Comparison of ENCODE assay signal across 10 cellular contexts in the genomic region with DNA sequence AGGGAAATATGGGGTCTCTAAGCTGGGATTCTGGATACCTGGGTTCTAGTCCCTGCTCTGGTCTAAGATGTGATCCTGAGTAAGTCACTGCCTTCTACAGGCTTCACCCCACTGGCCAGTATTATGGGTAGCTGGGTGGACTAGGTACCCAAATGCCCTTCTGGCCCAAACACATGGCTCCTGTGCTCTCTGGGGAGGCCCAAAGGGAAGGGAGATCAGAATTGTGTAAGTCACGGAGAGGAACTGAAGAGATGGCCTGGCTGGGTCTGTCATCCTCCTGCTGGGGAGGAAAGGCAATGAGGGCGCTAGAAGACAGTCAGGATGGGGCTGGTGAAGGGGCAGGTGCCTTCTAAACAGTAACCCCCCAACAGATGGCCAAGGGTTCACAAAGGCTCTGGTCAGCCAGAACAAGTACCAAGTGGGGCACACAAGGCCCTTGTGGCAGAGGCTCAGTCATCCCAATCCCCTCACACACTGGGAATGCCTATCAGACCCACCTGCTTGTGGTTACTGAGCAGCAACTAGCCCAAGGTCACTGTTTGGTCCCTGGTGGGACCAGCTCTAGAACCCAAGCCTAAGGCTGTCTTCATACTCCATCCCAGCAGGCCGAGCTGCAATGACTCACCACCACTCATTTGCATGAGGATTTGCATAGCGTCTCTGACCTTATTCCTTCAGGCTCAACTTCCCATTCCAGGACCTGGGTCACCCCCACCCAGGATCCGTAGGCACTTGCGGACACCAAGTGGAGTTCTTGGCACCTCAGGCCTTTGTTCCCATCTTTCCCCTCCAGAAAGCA. TPM values are rescaled to one million over a fixed set of nuclear protein-coding genes. Genes with fewer than 3 reads are reported as not detected.
DNase-seq lines count a peak whose midpoint lies in the region; ATAC-seq and TF ChIP-seq lines count a peak whose summit lies in the region.
"Had no signal": no experiment of that assay in that cellular context is flagged by ENCODE, and none has a peak within 500 bp of the region (broad histone marks: within the 10 kb centered on the region; RNA-seq: fewer than 3 reads in every experiment).

No MANE protein-coding gene starts in this region.

- no peak overlapping the region for H3K27ac ChIP-seq in iPS-20b (ENCODE audit: low read length)
- H3K27ac ChIP-seq in suprapubic skin: peak overlapping the region; percentile 64

- peak overlapping the region; percentile 26 for H3K4me3 Mint-ChIP-seq in activated CD4-positive, alpha-beta T cell treated with anti-CD3 and anti-CD28 coated beads, Interleukin-2, amount 10 ng/mL, durations not matched to agents 24 days and 14 days

- WGBS in suprapubic skin: 76% methylated on average over 6 of the region's 6 CpGs

- no peaks in the 10 kb centered on the region for H3K9me3 Mint-ChIP-seq in activated CD4-positive, alpha-beta T cell treated with anti-CD3 and anti-CD28 coated beads, Interleukin-2, amount 10 ng/mL, durations not matched to agents 24 days and 14 days

- peaks cover 26% of the 10 kb centered on the region for H3K4me1 ChIP-seq in iPS-20b (ENCODE audit: insufficient read depth, low read length)
- H3K4me1 ChIP-seq in suprapubic skin: peaks cover 89% of the 10 kb centered on the region

- TF ChIP-seq CTCF in suprapubic skin (IDR thresholded peaks at IDR 0.05): no peak

- H3K27me3 Mint-ChIP-seq in activated CD4-positive, alpha-beta T cell treated with anti-CD3 and anti-CD28 coated beads, Interleukin-2, amount 10 ng/mL, durations not matched to agents 24 days and 14 days: no peaks in the 10 kb centered on the region

- no peak for ATAC-seq in HG02642 (IDR thresholded peaks at IDR 0.05; ENCODE audit: poor library complexity, unreplicated experiment)

- no peak for TF ChIP-seq POLR2A in suprapubic skin (IDR thresholded peaks at IDR 0.05)

- no peak for DNase-seq in activated CD4-positive, alpha-beta T cell treated with anti-CD3 and anti-CD28 coated beads, Interleukin-2, amount 10 ng/mL, durations not matched to agents 24 days and 14 days
- DNase-seq in activated CD4-positive, alpha-beta T cell treated with anti-CD3 and anti-CD28 coated beads for 1 hour: no peak
- DNase-seq in SKM-1 (lab: John Stamatoyannopoulos, UW; ENCODE audit: unreplicated experiment) (peak; percentile 85), suprapubic skin (ENCODE audit: low spot score in 2 of 2) (no peak), NCI-H2171 (lab: John Stamatoyannopoulos, UW) (no peak)
- DNase-seq in stimulated activated CD4-positive, alpha-beta T cell treated with anti-CD3 and anti-CD28 coated beads, Interleukin-15, amount 100 ng/mL, for 24 hours: no peak
- DNase-seq: activated CD4-positive, CD25-positive, alpha-beta regulatory T cell treated with anti-CD3 and anti-CD28 coated beads, Interleukin-2, amount 50 U/mL, for 72 hours; BE2C had no signal

- H3K36me3 Mint-ChIP-seq in activated CD4-positive, alpha-beta T cell treated with anti-CD3 and anti-CD28 coated beads, Interleukin-2, amount 10 ng/mL, durations not matched to agents 24 days and 14 days (ENCODE audit: low read depth): peaks cover 37% of the 10 kb centered on the region

- no peaks in the 10 kb centered on the region for H3K27me3 ChIP-seq in iPS-20b (ENCODE audit: insufficient read depth, low read length)
- H3K27me3 ChIP-seq in suprapubic skin: no peaks in the 10 kb centered on the region
- H3K27me3 ChIP-seq: BE2C had no signal

- peak overlapping the region; percentile 43; the same call in 1 of the 2 replicates for H3K9ac ChIP-seq in iPS-20b (ENCODE audit: low read depth, low read length)

- H3K27ac Mint-ChIP-seq in activated CD4-positive, alpha-beta T cell treated with anti-CD3 and anti-CD28 coated beads, Interleukin-2, amount 10 ng/mL, durations not matched to agents 24 days and 14 days: peak overlapping the region; percentile 83

- H3K9me3 ChIP-seq in iPS-20b (ENCODE audit: insufficient read depth, low read depth, low read length) (no peaks in the 10 kb centered on the region), suprapubic skin (no peaks in the 10 kb centered on the region)
- H3K9me3 ChIP-seq: BE2C had no signal

- H3K36me3 ChIP-seq in iPS-20b (ENCODE audit: insufficient read depth, low read depth, low read length) (no peaks in the 10 kb centered on the region), suprapubic skin (peaks cover 6% of the 10 kb centered on the region)

- no peak overlapping the region for H3K4me3 ChIP-seq in iPS-20b (ENCODE audit: low read length)
- H3K4me3 ChIP-seq in suprapubic skin: peak overlapping the region; percentile 28

- intact Hi-C loops in activated CD4-positive, alpha-beta T cell treated with anti-CD3 and anti-CD28 coated beads, Interleukin-2, amount 10 ng/mL, durations not matched to agents 24 days and 14 days (cut with micrococcal nuclease): no loop called here

- no peak for TF ChIP-seq EP300 in suprapubic skin (IDR thresholded peaks at IDR 0.05)

- peaks cover 83% of the 10 kb centered on the region for H3K4me1 Mint-ChIP-seq in activated CD4-positive, alpha-beta T cell treated with anti-CD3 and anti-CD28 coated beads, Interleukin-2, amount 10 ng/mL, durations not matched to agents 24 days and 14 days

RNA-seq across cellular contexts. Expression of gene MEF2D, which starts 9.2 kb away (rescaled TPM):
- 29.7 and 29.8 TPM in 2 replicates for total RNA-seq in activated CD4-positive, alpha-beta T cell treated with anti-CD3 and anti-CD28 coated beads, Interleukin-2, amount 10 ng/mL, durations not matched to agents 24 days and 14 days
- 10 to 100 TPM; 61.7 to 73.5 (median 67.1) TPM for total RNA-seq in suprapubic skin
